In the genomic region with DNA sequence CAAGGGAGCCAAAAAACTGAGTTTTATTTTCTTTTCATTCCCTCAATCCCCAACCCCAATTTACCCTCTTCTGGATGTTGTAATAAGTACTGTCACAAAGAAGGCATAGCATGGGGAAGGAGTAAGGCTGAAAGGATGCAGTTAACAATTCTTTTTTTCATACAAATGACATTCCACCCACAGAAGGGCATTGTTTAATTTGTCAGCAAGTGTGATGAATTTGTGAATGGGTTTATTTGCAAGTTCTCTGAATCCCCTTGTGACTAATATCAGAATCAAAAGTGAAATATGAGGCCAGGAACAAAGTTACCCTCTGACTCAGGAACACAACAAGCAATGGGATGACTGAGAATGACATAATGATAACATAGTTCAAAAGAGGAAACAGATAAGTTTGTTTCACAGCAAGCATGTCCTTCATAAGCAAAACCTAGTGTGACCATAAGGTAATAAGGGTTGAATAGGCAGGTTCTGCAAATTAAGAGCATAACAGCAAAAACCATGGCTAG, we compare ENCODE assay signal across 8 cellular contexts.
DNase-seq lines count a peak whose midpoint lies in the region; ATAC-seq and TF ChIP-seq lines count a peak whose summit lies in the region.

No MANE protein-coding gene starts in this region.

- peaks cover 23% of the 10 kb centered on the region for H3K4me1 Mint-ChIP-seq in stimulated activated effector memory CD8-positive, alpha-beta T cell treated with anti-CD3 and anti-CD28 coated beads, Interleukin-12 subunit alpha, Interleukin-12 subunit beta, amount 100 ng/mL, for 72 hours

- no peaks in the 10 kb centered on the region for H3K9me2 ChIP-seq in Loucy (replicated peaks; ENCODE audit: low read depth, low read length)

- no peak for TF ChIP-seq CTCF in Loucy (conservative IDR thresholded peaks at IDR 0.05; ENCODE audit: low read length)

- H3K27ac Mint-ChIP-seq in stimulated activated effector memory CD8-positive, alpha-beta T cell treated with anti-CD3 and anti-CD28 coated beads, Interleukin-12 subunit alpha, Interleukin-12 subunit beta, amount 100 ng/mL, for 72 hours, result peak overlapping the region; percentile 97

- H3K27me3 ChIP-seq in Loucy (ENCODE audit: insufficient read depth, low read length, poor library complexity, severe bottlenecking), result no peaks in the 10 kb centered on the region

- H3K4me3 Mint-ChIP-seq in stimulated activated effector memory CD8-positive, alpha-beta T cell treated with anti-CD3 and anti-CD28 coated beads, Interleukin-12 subunit alpha, Interleukin-12 subunit beta, amount 100 ng/mL, for 72 hours, result peak overlapping the region; percentile 88

- H3K4me2 ChIP-seq in Loucy (ENCODE audit: low read depth, low read length, poor library complexity, severe bottlenecking), result peak overlapping the region; percentile 90

- H3K9me3 Mint-ChIP-seq in stimulated activated effector memory CD8-positive, alpha-beta T cell treated with anti-CD3 and anti-CD28 coated beads, Interleukin-12 subunit alpha, Interleukin-12 subunit beta, amount 100 ng/mL, for 72 hours, result no peaks in the 10 kb centered on the region

- no peaks in the 10 kb centered on the region for H3F3A ChIP-seq in Loucy (ENCODE audit: low read depth)

- peak; percentile 36 for DNase-seq in COLO829 (ENCODE audit: low spot score)
- DNase-seq in central memory CD4-positive, alpha-beta T cell, result peak; percentile 5
- no peak for DNase-seq in stimulated activated effector memory CD8-positive, alpha-beta T cell treated with anti-CD3 and anti-CD28 coated beads, Interleukin-12 subunit alpha, Interleukin-12 subunit beta, amount 100 ng/mL, for 72 hours (ENCODE audit: low spot score in 2 of 2)
- DNase-seq in activated CD4-positive, CD25-positive, alpha-beta regulatory T cell (lab: John Stamatoyannopoulos, UW), result no peak
- no peak for DNase-seq in activated CD8-positive, alpha-beta memory T cell treated with anti-CD3 and anti-CD28 coated beads for 24 hours

- no peaks in the 10 kb centered on the region for H4K20me1 ChIP-seq in Loucy (ENCODE audit: insufficient read depth, low read length, poor library complexity, severe bottlenecking)

- no peak overlapping the region for H2AFZ ChIP-seq in Loucy (ENCODE audit: low read length)

- no peaks in the 10 kb centered on the region for H3K9me3 ChIP-seq in Loucy (ENCODE audit: insufficient read depth, low read depth, low read length)

- H3K4me1 ChIP-seq in Loucy (ENCODE audit: insufficient read depth, low read length, poor library complexity, severe bottlenecking), result peaks cover 10% of the 10 kb centered on the region

- peaks cover 16% of the 10 kb centered on the region for H3K36me3 Mint-ChIP-seq in stimulated activated effector memory CD8-positive, alpha-beta T cell treated with anti-CD3 and anti-CD28 coated beads, Interleukin-12 subunit alpha, Interleukin-12 subunit beta, amount 100 ng/mL, for 72 hours

- H3K36me3 ChIP-seq in Loucy (ENCODE audit: insufficient read depth, low read length), result no peaks in the 10 kb centered on the region

- H3K79me2 ChIP-seq in Loucy (ENCODE audit: insufficient read depth, low read length), result peaks cover 30% of the 10 kb centered on the region

- H3K9ac ChIP-seq in Loucy (ENCODE audit: low read depth, low read length, poor library complexity, severe bottlenecking), result no peak overlapping the region

- peak; percentile 23 for ATAC-seq in GM19467 (IDR thresholded peaks at IDR 0.05; ENCODE audit: unreplicated experiment)
- ATAC-seq in stimulated activated effector memory CD8-positive, alpha-beta T cell treated with anti-CD3 and anti-CD28 coated beads, Interleukin-12 subunit alpha, Interleukin-12 subunit beta, amount 100 ng/mL, for 72 hours, result peak; percentile 73
- ATAC-seq in GM21367 (IDR thresholded peaks at IDR 0.05; ENCODE audit: unreplicated experiment), result no peak

- peak overlapping the region; percentile 97 for H3K4me3 ChIP-seq in Loucy (ENCODE audit: low read length, poor library complexity, severe bottlenecking)

Comparison
In these comparisons a context has a peak if more than half of its experiments do, and no peak if none do; other contexts are left out.
1. DNase-seq: peak in COLO829 (single experiment) and central memory CD4-positive, alpha-beta T cell (single experiment); none in stimulated activated effector memory CD8-positive, alpha-beta T cell treated with anti-CD3 and anti-CD28 coated beads, Interleukin-12 subunit alpha, Interleukin-12 subunit beta, amount 100 ng/mL, for 72 hours (0 of 2), activated CD4-positive, CD25-positive, alpha-beta regulatory T cell (0 of 4) and activated CD8-positive, alpha-beta memory T cell treated with anti-CD3 and anti-CD28 coated beads for 24 hours (single experiment).